ENCODE assay signal across 8 cellular contexts in the genomic region with DNA sequence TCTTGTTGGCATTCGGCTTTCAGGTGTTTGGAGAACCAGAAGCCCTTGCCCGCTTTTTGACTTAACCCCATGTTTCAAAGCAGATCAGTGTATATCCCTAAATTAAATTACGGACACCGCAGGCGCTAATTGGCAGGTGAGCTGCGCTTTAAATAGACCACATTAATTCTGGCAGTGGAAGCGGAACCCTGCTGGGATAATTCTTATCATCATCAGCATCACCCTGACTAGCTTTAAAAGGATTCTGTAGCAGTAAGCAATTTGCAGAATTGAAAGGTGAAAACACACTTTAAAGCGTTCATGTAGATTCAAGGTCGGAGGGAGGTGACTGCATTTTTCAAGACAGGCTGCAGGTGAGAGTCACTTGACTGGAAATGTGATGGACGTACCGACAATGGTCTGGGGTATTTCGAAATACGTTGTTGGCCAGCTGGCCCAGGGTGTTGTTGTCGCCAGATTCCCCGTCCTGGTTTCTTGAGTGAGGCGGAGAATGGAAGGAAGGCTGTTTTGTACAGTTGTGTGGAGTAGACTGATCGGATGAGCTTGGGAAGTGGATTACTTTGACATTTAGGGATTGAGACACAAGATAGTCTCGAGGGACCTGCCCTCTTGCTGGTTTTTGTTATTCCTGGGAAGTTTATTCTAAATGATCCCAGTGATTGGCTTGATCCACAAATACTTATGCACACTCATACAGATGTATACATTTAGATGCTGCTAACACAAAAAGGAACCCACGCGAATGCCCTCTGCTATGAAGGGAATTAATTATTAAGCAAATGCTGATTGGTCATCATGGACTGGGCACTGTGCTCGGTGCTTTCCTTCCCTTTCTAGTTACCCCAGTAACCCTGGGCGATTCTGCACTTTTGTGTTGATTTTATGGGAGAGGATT.
DNase-seq lines count a peak whose midpoint lies in the region; ATAC-seq and TF ChIP-seq lines count a peak whose summit lies in the region.
"Not testable (repeated sequence)": the region's sequence is repeated elsewhere in the genome, so short reads cannot be mapped to it uniquely, and the experiment has no call there.

No MANE protein-coding gene starts in this region.

- H3K4me1 ChIP-seq in body of pancreas, result peaks cover 12% of the 10 kb centered on the region

- intact Hi-C loops in body of pancreas (cut with DNase I), result not testable (repeated sequence)

- H3K27me3 ChIP-seq in body of pancreas, result not testable (repeated sequence)

- H3K36me3 Mint-ChIP-seq in IgD-negative memory B cell; neural crest cell (ENCODE audit: low read depth); type B pancreatic cell: not testable (repeated sequence)

- not testable (repeated sequence) for H3K27me3 Mint-ChIP-seq in IgD-negative memory B cell; neural crest cell (ENCODE audit: low read depth); type B pancreatic cell

- WGBS in body of pancreas, 2 donors, result 56 to 74% methylated on average over 18 to 21 of the region's 22 CpGs

- TF ChIP-seq CTCF in body of pancreas (IDR thresholded peaks at IDR 0.05); neural crest cell (conservative IDR thresholded peaks at IDR 0.05); type B pancreatic cell (conservative IDR thresholded peaks at IDR 0.05): not testable (repeated sequence)

- TF ChIP-seq POLR2A in body of pancreas (IDR thresholded peaks at IDR 0.05), result not testable (repeated sequence)

- H3K27ac ChIP-seq in body of pancreas, result peak overlapping the region in 2 of 4 donors; percentile 13 to 42

- H3K4me3 Mint-ChIP-seq in IgD-negative memory B cell (peak overlapping the region in 1 of 4 donors; percentile 5), type B pancreatic cell (peak overlapping the region; percentile 54)
- not testable (repeated sequence) for H3K4me3 Mint-ChIP-seq in neural crest cell

- not testable (repeated sequence) for H3K9me3 ChIP-seq in body of pancreas

- ATAC-seq in body of pancreas, result peak; percentile 60

- H3K27ac Mint-ChIP-seq in IgD-negative memory B cell (peak overlapping the region in 2 of 3 donors; percentile 64 to 72), neural crest cell (ENCODE audit: unreplicated experiment) (peak overlapping the region; percentile 4), type B pancreatic cell (peak overlapping the region; percentile 74)

- H3K4me1 Mint-ChIP-seq in IgD-negative memory B cell (peaks cover 27 to 44% (median 33%) of the 10 kb centered on the region in 3 donors), type B pancreatic cell (ENCODE audit: unreplicated experiment) (peaks cover 14% of the 10 kb centered on the region)
- not testable (repeated sequence) for H3K4me1 Mint-ChIP-seq in neural crest cell

- H3K36me3 ChIP-seq in body of pancreas (replicated peaks in 1 of 2; ENCODE audit: insufficient read depth in 1 of 2, low read depth in 2 of 2), result not testable (repeated sequence)

- DNase-seq in Caki2 (ENCODE audit: low read depth) (peak; percentile 86), NCI-H2107 treated with DMSO at 0.1 percent for 48 hours (lab: John Stamatoyannopoulos, UW; ENCODE audit: unreplicated experiment) (peak; percentile 48), NCI-H748 (lab: John Stamatoyannopoulos, UW; ENCODE audit: unreplicated experiment) (peak; percentile 94), body of pancreas (peak in 1 of 4 donors; percentile 19), kidney tubule cell (ENCODE audit: low spot score) (peak; percentile 29)
- DNase-seq in neural crest cell (ENCODE audit: low read depth, low spot score); type B pancreatic cell (ENCODE audit: extremely low spot score, unreplicated experiment): not testable (repeated sequence)

- H3K9me3 Mint-ChIP-seq in IgD-negative memory B cell, neural crest cell, type B pancreatic cell: not testable (repeated sequence)

- H3K4me3 ChIP-seq in body of pancreas, result not testable (repeated sequence)

- in situ Hi-C loops in Caki2 (cut with HindIII; ENCODE audit: low pct_unique_long_range_greater_than_20kb, low sequenced_read_pairs), result not testable (repeated sequence)

Comparison
In these comparisons a context has a peak if more than half of its experiments do, and no peak if none do; other contexts are left out.
1. H3K27ac Mint-ChIP-seq: peak in every context shown above with its lines; median percentile 74 in type B pancreatic cell; 68 in IgD-negative memory B cell; 4 in neural crest cell.